ENCODE assay signal across 8 cellular contexts in the genomic region with DNA sequence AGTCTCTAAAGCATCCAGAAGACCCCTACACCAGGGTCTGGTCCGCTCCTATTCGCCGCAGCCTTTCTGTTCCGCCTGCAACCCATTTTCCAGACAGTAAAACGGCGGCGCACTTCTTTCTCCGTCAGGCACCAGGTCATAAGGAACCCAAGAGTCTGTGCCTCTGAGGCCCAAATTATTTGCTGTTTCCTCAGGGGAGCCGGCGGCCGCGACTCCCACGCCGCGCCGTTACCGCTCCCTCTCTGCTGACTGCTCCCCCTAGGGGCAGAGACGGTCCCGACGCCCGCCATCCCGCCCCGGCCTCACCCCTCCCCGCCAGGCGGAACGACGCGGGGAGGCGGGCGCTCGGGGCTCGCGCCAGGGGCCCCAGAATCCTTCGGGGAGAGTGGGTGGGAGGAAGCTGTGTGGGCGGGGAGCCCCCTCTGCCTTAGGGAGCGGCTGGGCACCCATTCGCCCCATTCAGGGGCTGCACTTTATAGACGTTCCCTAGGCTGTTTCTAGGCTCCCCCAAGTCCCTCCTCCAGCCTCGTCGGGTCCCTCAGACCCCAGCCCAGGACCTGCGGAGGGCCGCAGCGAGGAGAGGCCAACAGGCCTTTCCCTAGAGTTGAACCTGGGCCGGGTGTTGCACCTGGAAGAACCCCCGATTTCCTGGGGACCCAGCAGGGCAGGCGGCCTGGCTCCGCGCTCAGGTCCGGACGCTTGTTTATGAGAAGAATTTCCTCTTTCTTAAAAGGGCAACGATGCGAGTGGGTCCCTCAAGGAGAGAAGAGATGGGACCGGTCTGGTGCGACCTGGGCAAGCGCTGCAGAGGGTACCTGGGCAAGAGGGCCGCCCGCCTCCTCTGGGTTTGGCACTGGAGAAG. TPM values are rescaled to one million over a fixed set of nuclear protein-coding genes. Genes with fewer than 3 reads are reported as not detected.
DNase-seq lines count a peak whose midpoint lies in the region; ATAC-seq and TF ChIP-seq lines count a peak whose summit lies in the region.

No MANE protein-coding gene starts in this region.

- no peaks in the 10 kb centered on the region for H3K9me3 Mint-ChIP-seq in T-cell

- peak; percentile 16 for TF ChIP-seq POLR2A in prostate gland (IDR thresholded peaks at IDR 0.05)

- H3K27ac ChIP-seq in left ventricle myocardium inferior (replicated peaks), result peak overlapping the region; percentile 100
- H3K27ac ChIP-seq in prostate gland, result peak overlapping the region; percentile 99 to 100
- peak overlapping the region; percentile 99 for H3K27ac ChIP-seq in urinary bladder (ENCODE audit: low read depth)

- peak overlapping the region; percentile 90 to 93 (median 92) for H3K4me3 Mint-ChIP-seq in T-cell

- in situ Hi-C loops in GM13976 (cut with MboI; ENCODE audit: low sequenced_read_pairs, unreplicated experiment), result no loop called here

- DNase-seq in GM13976 (ENCODE audit: low spot score) (peak; percentile 93), NCI-H146 (lab: John Stamatoyannopoulos, UW) (peak; percentile 82), T-cell (peak; percentile 90 to 96 (median 93)), amniotic stem cell (lab: John Stamatoyannopoulos, UW) (peak; percentile 87), left ventricle myocardium inferior (peak; percentile 93), prostate gland (ENCODE audit: low spot score) (peak; percentile 92)

- peaks cover 32 to 48% (median 39%) of the 10 kb centered on the region in 3 donors for H3K4me1 Mint-ChIP-seq in T-cell

- TF ChIP-seq CTCF in GM13976 (IDR thresholded peaks at IDR 0.05; ENCODE audit: borderline replicate concordance, control extremely low read depth, extremely low read depth, insufficient read depth, missing control alignments), result peak; percentile 82
- TF ChIP-seq CTCF in left ventricle myocardium inferior (IDR thresholded peaks at IDR 0.05; ENCODE audit: borderline replicate concordance), result peak; percentile 95
- TF ChIP-seq CTCF in prostate gland (IDR thresholded peaks at IDR 0.05), result peak; percentile 82 to 99 (median 98)

- WGBS in prostate gland, result 2% methylated on average over 32 of the region's 57 CpGs
- WGBS in urinary bladder, result under 1% methylated on average over 57 of the region's 57 CpGs

- H3K27me3 ChIP-seq in left ventricle myocardium inferior (ENCODE audit: low read depth), result no peaks in the 10 kb centered on the region
- no peaks in the 10 kb centered on the region for H3K27me3 ChIP-seq in prostate gland (replicated peaks; ENCODE audit: insufficient read depth)

- H3K4me1 ChIP-seq in left ventricle myocardium inferior (peaks cover 47% of the 10 kb centered on the region), prostate gland (replicated peaks) (peaks cover 3% of the 10 kb centered on the region), urinary bladder (ENCODE audit: insufficient read depth) (no peaks in the 10 kb centered on the region)

- ATAC-seq in HG02884 (IDR thresholded peaks at IDR 0.05; ENCODE audit: unreplicated experiment) (peak; percentile 49), T-cell (replicated peaks in 1 of 4) (peak; percentile 59 to 74 (median 66))

- H3K4me3 ChIP-seq in left ventricle myocardium inferior (peak overlapping the region; percentile 100), prostate gland (peak overlapping the region; percentile 99 to 100), urinary bladder (ENCODE audit: low read depth, low read length) (peak overlapping the region; percentile 93)

- CTCF ChIA-PET in T-cell (lab: Charles Lee), result interaction anchor here (0.6 to 1.8 kb wide), 16 partner anchors 8 to 167 kb away, joined by 3 to 21 read pairs (median 5); a partner anchor contains a TSS

- intact Hi-C loops in left ventricle myocardium inferior (cut with micrococcal nuclease) (loop anchor here (10.0 kb wide), 1 partner anchor 101 kb away; a partner anchor contains a TSS), prostate gland (cut with DNase I) (loop anchor here (2.0 to 5.0 kb wide), 2 partner anchors 103 to 124 kb away; a partner anchor contains a TSS)

- no peaks in the 10 kb centered on the region for H3K27me3 Mint-ChIP-seq in T-cell

- POLR2A ChIA-PET in T-cell (lab: Charles Lee), result interaction anchor here (0.6 to 0.9 kb wide), 5 partner anchors 11 to 1099 kb away, joined by 3 to 8 read pairs (median 3); a partner anchor contains a TSS

- no peaks in the 10 kb centered on the region for H3K36me3 Mint-ChIP-seq in T-cell

- H3K27ac Mint-ChIP-seq in T-cell, result peak overlapping the region; percentile 98 to 99

- H3K9me3 ChIP-seq in left ventricle myocardium inferior (replicated peaks) (no peaks in the 10 kb centered on the region), prostate gland (no peaks in the 10 kb centered on the region)

- peaks cover under 1% of the 10 kb centered on the region for H3K36me3 ChIP-seq in left ventricle myocardium inferior
- no peaks in the 10 kb centered on the region for H3K36me3 ChIP-seq in prostate gland
- no peaks in the 10 kb centered on the region for H3K36me3 ChIP-seq in urinary bladder (ENCODE audit: insufficient read depth)

RNA-seq across cellular contexts. Expression of a gene that starts 3.6 kb away (rescaled TPM):
- total RNA-seq in T-cell, result 100 to 1,000 TPM; 105 to 200 (median 195) TPM
- total RNA-seq in left ventricle myocardium inferior, result 81.5 TPM
- total RNA-seq in prostate gland, result 100 to 1,000 TPM; 145 to 180 TPM
- total RNA-seq in urinary bladder, result 66.2 TPM
- 179 TPM for polyA plus RNA-seq in urinary bladder

RNA-seq across cellular contexts. Expression of a gene that starts 14.0 kb away (rescaled TPM):
- total RNA-seq in T-cell, result 1 to 10 TPM in 1 of 5 donors, under 1 TPM in 4; 0.40 to 1.2 (median 0.79) TPM
- 6.4 TPM for total RNA-seq in left ventricle myocardium inferior
- total RNA-seq in prostate gland, result 10 to 100 TPM; 10.8 to 11.4 TPM
- 1.7 TPM for total RNA-seq in urinary bladder
- polyA plus RNA-seq in urinary bladder, result 19.7 TPM

RNA-seq across cellular contexts. Expression of a gene that starts 22.9 kb away (rescaled TPM):
- total RNA-seq in T-cell (under 1 TPM; 0.23 to 0.67 (median 0.51) TPM), left ventricle myocardium inferior (not detected), prostate gland (under 1 TPM in 1 of 2 donors, not detected in 1; 0.09 TPM), urinary bladder (not detected)
- polyA plus RNA-seq in urinary bladder, result 0.08 TPM

RNA-seq across cellular contexts. Expression of a gene that starts 39.4 kb away (rescaled TPM):
- total RNA-seq in T-cell (not detected), left ventricle myocardium inferior (not detected), prostate gland (1 to 10 TPM in 1 of 2 donors, not detected in 1; 2.0 TPM), urinary bladder (not detected)
- polyA plus RNA-seq in urinary bladder, result not detected

Comparison
In these comparisons a context has a peak if more than half of its experiments do, and no peak if none do; other contexts are left out.
1. Peak in every context shown above with its lines: DNase-seq, ATAC-seq, H3K4me3 ChIP-seq and H3K27ac ChIP-seq.